10 cellular contexts compared by ENCODE assay signal in the genomic region with DNA sequence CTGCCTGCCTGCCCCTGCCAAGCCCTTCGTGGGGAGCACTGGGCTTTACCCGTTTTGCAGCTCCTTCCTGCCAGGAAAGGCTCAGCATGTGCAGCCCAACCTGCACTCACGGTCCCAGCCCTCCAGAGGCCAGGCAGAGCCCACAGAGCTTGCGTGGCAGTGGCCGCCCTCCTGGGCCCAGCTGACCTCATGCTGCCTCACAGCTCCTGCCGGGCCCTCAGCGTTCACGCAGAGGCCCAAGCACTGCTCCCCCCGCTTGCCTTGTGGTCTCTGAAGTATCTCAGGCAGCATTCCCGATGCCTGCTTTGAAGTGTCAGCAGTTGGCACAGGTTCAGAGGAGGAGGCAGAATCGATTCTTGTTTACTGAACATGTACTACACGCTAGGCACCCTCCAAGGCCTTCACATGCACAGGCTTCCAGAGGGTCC. TPM values are rescaled to one million over a fixed set of nuclear protein-coding genes. Genes with fewer than 3 reads are reported as not detected.
DNase-seq lines count a peak whose midpoint lies in the region; ATAC-seq, FAIRE-seq and TF ChIP-seq lines count a peak whose summit lies in the region.
"Had no signal": no experiment of that assay in that cellular context is flagged by ENCODE, and none has a peak within 500 bp of the region (broad histone marks: within the 10 kb centered on the region; RNA-seq: fewer than 3 reads in every experiment).

No MANE protein-coding gene starts in this region.

- H3K79me2 ChIP-seq in SK-N-SH (ENCODE audit: insufficient read depth) = peaks cover 64% of the 10 kb centered on the region

- DNase-seq in Calu3 (no peak), SK-N-SH (no peak), glomerular visceral epithelial cell (ENCODE audit: extremely low spot score) (peak; percentile 91), renal cortical epithelial cell (ENCODE audit: low read depth) (peak; percentile 85), HTR-8/SVneo (ENCODE audit: insufficient read length, low spot score) (no peak), foreskin melanocyte (no peak)
- DNase-seq: activated effector memory CD4-positive, alpha-beta T cell treated with anti-CD3 and anti-CD28 coated beads, Interleukin-2, amount 50 U/mL, for 16 hours had no signal

- no peak for TF ChIP-seq CTCF in Calu3 (IDR thresholded peaks at IDR 0.05; ENCODE audit: unreplicated experiment)
- no peak for TF ChIP-seq CTCF in SK-N-SH (IDR thresholded peaks at IDR 0.05)

- peaks cover 100% of the 10 kb centered on the region for H3K36me3 Mint-ChIP-seq in Calu3 (ENCODE audit: insufficient read depth, unreplicated experiment)
- H3K36me3 Mint-ChIP-seq: IgD-negative memory B cell had no signal

- ATAC-seq in HG03095 (IDR thresholded peaks at IDR 0.05; ENCODE audit: unreplicated experiment) (no peak), GM21619 (IDR thresholded peaks at IDR 0.05; ENCODE audit: unreplicated experiment) (no peak)

- 63% methylated on average over 10 of the region's 12 CpGs for WGBS in SK-N-SH (ENCODE audit: low lambda C conversion rate)

- H3K4me3 Mint-ChIP-seq in Calu3 (ENCODE audit: low read depth, unreplicated experiment) = no peak overlapping the region
- H3K4me3 Mint-ChIP-seq: IgD-negative memory B cell had no signal

- H3K4me1 ChIP-seq in SK-N-SH (ENCODE audit: control insufficient read depth in 1 of 2, insufficient read depth in 2 of 2, low read depth in 1 of 2, low read length in 1 of 2) = peaks cover 0 to 6% of the 10 kb centered on the region in 2 experiments; a peak in 2 of 4 replicates

- no peak overlapping the region for H2AFZ ChIP-seq in SK-N-SH (ENCODE audit: low read depth)

- no peak overlapping the region; a peak in 1 of 4 replicates for H3K27ac ChIP-seq in SK-N-SH (ENCODE audit: low read depth in 2 of 2, low read length in 1 of 2)

- peak in 1 of 2 experiments; percentile 10; a peak in 1 of 4 replicates for TF ChIP-seq EP300 in SK-N-SH (IDR thresholded peaks at IDR 0.05; ENCODE audit: borderline replicate concordance in 1 of 2, low read depth in 1 of 2, low read length in 1 of 2)

- H3K9me3 Mint-ChIP-seq in Calu3 (ENCODE audit: low read depth, unreplicated experiment) = no peaks in the 10 kb centered on the region
- H3K9me3 Mint-ChIP-seq: IgD-negative memory B cell had no signal

- 0 out of 2 replicates have a peak, but pooled peaks cover 9% of the 10 kb centered on the region for H4K20me1 ChIP-seq in SK-N-SH (ENCODE audit: insufficient read depth)

- CTCF ChIA-PET in Calu3 (lab: Charles Lee) = interaction anchor here (1.2 kb wide), 2 partner anchors 19 to 75 kb away, joined by 3 read pairs; no protein-coding TSS in a partner anchor
- CTCF ChIA-PET in SK-N-SH (lab: Yijun Ruan, JAX) = interaction anchor here (1.0 to 1.4 kb wide), 3 partner anchors 19 to 309 kb away, joined by 3 to 5 read pairs (median 4); partner anchors contain the start of gene FAM98C

- H3K36me3 ChIP-seq in SK-N-SH (replicated peaks in 1 of 2; ENCODE audit: control insufficient read depth in 1 of 2, insufficient read depth in 2 of 2, low read length in 1 of 2) = peaks cover 59 to 83% of the 10 kb centered on the region in 2 experiments

- no peak overlapping the region for H3K9ac ChIP-seq in SK-N-SH

- H3K4me3 ChIP-seq in SK-N-SH (ENCODE audit: low read depth in 2 of 2, low read length in 1 of 2) = no peak overlapping the region

- no peaks in the 10 kb centered on the region for H3K27me3 Mint-ChIP-seq in Calu3 (ENCODE audit: unreplicated experiment)
- H3K27me3 Mint-ChIP-seq: IgD-negative memory B cell had no signal

- POLR2A ChIA-PET in SK-N-SH (lab: Yijun Ruan, JAX) = interaction anchor here (0.7 kb wide), 1 partner anchor 12 kb away, joined by 3 read pairs; no protein-coding TSS in a partner anchor

- H3F3A ChIP-seq in SK-N-SH (replicated peaks; ENCODE audit: insufficient read depth) = peaks cover 6% of the 10 kb centered on the region

- peak overlapping the region; percentile 30 for H3K27ac Mint-ChIP-seq in Calu3 (ENCODE audit: unreplicated experiment)
- H3K27ac Mint-ChIP-seq: IgD-negative memory B cell had no signal

- BruUV-seq in Calu3 (replicated peaks; lab: Mats Ljungman, UMichigan) = no TSS peak

- H3K4me2 ChIP-seq in SK-N-SH = no peak overlapping the region

- H3K27me3 ChIP-seq in SK-N-SH (ENCODE audit: insufficient read depth) = no peaks in the 10 kb centered on the region

- H3K4me1 Mint-ChIP-seq in Calu3 (ENCODE audit: low read depth, unreplicated experiment) = peaks cover 26% of the 10 kb centered on the region
- H3K4me1 Mint-ChIP-seq: IgD-negative memory B cell had no signal

- no peaks in the 10 kb centered on the region for H3K9me3 ChIP-seq in SK-N-SH

- FAIRE-seq in HTR-8/SVneo (lab: Jason Lieb, UNC) = no peak

- intact Hi-C loops in Calu3 (cut with micrococcal nuclease; ENCODE audit: unreplicated experiment) = no loop called here

- no peak for TF ChIP-seq RAD21 in SK-N-SH (IDR thresholded peaks at IDR 0.05; ENCODE audit: low read length)

- no peaks in the 10 kb centered on the region for H3K9me2 ChIP-seq in SK-N-SH

TF ChIP-seq in SK-N-SH, 30 proteins besides CTCF, POLR2A, EP300 and RAD21 (continues in another document):
- TF ChIP-seq NFIC (IDR thresholded peaks at IDR 0.05; ENCODE audit: borderline replicate concordance) (peak; percentile 73), MEF2A (IDR thresholded peaks at IDR 0.05; ENCODE audit: borderline replicate concordance, low read depth) (no peak), SMC3 (IDR thresholded peaks at IDR 0.05; ENCODE audit: low read depth, low read length) (peak; percentile 15; the same call in 1 of the 2 replicates), FOXJ3 (CRISPR knock-in tag; IDR thresholded peaks at IDR 0.05) (no peak), TAF1 (IDR thresholded peaks at IDR 0.05; ENCODE audit: borderline replicate concordance, low read depth, low read length) (no peak), SIN3A (IDR thresholded peaks at IDR 0.05; ENCODE audit: borderline replicate concordance, low read depth, low read length) (0 out of 2 replicates have a peak, but pooled peaks have one; percentile 40), TCF12 (IDR thresholded peaks at IDR 0.05) (peak; percentile 41; the same call in 1 of the 2 replicates), POLR2AphosphoS5 (IDR thresholded peaks at IDR 0.05; ENCODE audit: low read depth, low read length) (peak; percentile 55; the same call in 1 of the 2 replicates), GABPA (IDR thresholded peaks at IDR 0.05; ENCODE audit: low read depth) (no peak), GATA2 (CRISPR knock-in tag; IDR thresholded peaks at IDR 0.05) (no peak), RCOR1 (IDR thresholded peaks at IDR 0.05; ENCODE audit: low read length) (no peak), EZH2phosphoT487 (IDR thresholded peaks at IDR 0.05; ENCODE audit: borderline replicate concordance, low read depth) (no peak), FOSL2 (IDR thresholded peaks at IDR 0.05; ENCODE audit: borderline replicate concordance, low read depth) (no peak), ELF1 (IDR thresholded peaks at IDR 0.05) (no peak)
- TF ChIP-seq, protein P1, sequence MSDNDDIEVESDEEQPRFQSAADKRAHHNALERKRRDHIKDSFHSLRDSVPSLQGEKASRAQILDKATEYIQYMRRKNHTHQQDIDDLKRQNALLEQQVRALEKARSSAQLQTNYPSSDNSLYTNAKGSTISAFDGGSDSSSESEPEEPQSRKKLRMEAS (IDR thresholded peaks at IDR 0.05; ENCODE audit: low read depth) = 0 out of 2 replicates have a peak, but pooled peaks have one; percentile 52
- TF ChIP-seq, protein P2, sequence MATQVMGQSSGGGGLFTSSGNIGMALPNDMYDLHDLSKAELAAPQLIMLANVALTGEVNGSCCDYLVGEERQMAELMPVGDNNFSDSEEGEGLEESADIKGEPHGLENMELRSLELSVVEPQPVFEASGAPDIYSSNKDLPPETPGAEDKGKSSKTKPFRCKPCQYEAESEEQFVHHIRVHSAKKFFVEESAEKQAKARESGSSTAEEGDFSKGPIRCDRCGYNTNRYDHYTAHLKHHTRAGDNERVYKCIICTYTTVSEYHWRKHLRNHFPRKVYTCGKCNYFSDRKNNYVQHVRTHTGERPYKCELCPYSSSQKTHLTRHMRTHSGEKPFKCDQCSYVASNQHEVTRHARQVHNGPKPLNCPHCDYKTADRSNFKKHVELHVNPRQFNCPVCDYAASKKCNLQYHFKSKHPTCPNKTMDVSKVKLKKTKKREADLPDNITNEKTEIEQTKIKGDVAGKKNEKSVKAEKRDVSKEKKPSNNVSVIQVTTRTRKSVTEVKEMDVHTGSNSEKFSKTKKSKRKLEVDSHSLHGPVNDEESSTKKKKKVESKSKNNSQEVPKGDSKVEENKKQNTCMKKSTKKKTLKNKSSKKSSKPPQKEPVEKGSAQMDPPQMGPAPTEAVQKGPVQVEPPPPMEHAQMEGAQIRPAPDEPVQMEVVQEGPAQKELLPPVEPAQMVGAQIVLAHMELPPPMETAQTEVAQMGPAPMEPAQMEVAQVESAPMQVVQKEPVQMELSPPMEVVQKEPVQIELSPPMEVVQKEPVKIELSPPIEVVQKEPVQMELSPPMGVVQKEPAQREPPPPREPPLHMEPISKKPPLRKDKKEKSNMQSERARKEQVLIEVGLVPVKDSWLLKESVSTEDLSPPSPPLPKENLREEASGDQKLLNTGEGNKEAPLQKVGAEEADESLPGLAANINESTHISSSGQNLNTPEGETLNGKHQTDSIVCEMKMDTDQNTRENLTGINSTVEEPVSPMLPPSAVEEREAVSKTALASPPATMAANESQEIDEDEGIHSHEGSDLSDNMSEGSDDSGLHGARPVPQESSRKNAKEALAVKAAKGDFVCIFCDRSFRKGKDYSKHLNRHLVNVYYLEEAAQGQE (IDR thresholded peaks at IDR 0.05; ENCODE audit: low read depth, low read length) = no peak
- TF ChIP-seq, protein P3, sequence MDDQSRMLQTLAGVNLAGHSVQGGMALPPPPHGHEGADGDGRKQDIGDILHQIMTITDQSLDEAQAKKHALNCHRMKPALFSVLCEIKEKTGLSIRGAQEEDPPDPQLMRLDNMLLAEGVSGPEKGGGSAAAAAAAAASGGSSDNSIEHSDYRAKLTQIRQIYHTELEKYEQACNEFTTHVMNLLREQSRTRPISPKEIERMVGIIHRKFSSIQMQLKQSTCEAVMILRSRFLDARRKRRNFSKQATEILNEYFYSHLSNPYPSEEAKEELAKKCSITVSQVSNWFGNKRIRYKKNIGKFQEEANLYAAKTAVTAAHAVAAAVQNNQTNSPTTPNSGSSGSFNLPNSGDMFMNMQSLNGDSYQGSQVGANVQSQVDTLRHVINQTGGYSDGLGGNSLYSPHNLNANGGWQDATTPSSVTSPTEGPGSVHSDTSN (IDR thresholded peaks at IDR 0.05) = peak; percentile 30; the same call in 1 of the 2 replicates

RNA-seq across cellular contexts. Expression of gene CAPN12, which starts 32.5 kb away (rescaled TPM):
- total RNA-seq in Calu3 (2022) (14.5 and 14.7 TPM in 2 replicates), renal cortical epithelial cell (2.6 and 3.6 TPM in 2 replicates)
- polyA plus RNA-seq in SK-N-SH (2012; rRNA removed) = 1.7 and 3.0 TPM in 2 replicates
- 0.48 and 0.50 TPM in 2 replicates for polyA plus RNA-seq in SK-N-SH (2012; cell fraction: cytosol; rRNA removed)
- polyA plus RNA-seq in SK-N-SH (2012; cell fraction: nucleus; rRNA removed) = 14.5 and 19.0 TPM in 2 replicates

Comparison
In these comparisons a context has a peak if more than half of its experiments do, and no peak if none do; other contexts are left out.
1. DNase-seq: peak in glomerular visceral epithelial cell (single experiment) and renal cortical epithelial cell (single experiment); none in Calu3 (single experiment), SK-N-SH (single experiment), HTR-8/SVneo (single experiment) and foreskin melanocyte (single experiment).